32 cellular contexts compared by ENCODE assay signal in genomic region chrX:115518113-115518512, GRCh38. TPM values are rescaled to one million over a fixed set of nuclear protein-coding genes. Genes with fewer than 3 reads are reported as not detected.
"Had no signal": no experiment of that assay in that cellular context is flagged by ENCODE, and none has a peak within 500 bp of the region (broad histone marks: within the 10 kb centered on the region; RNA-seq: fewer than 3 reads in every experiment).

No MANE protein-coding gene starts in this region.

- H3K4me3 Mint-ChIP-seq: activated B cell treated with CpG ODN at 0.5 μM for 24 hours; activated CD8-positive, alpha-beta T cell treated with anti-CD3 and anti-CD28 coated beads for 36 hours; activated naive CD8-positive, alpha-beta T cell; activated T-cell treated with anti-CD3 and anti-CD28 coated beads, Interleukin-2, amount 50 U/mL, for 4 hours; activated T-helper 17 cell treated with anti-CD3 and anti-CD28 coated beads, Interleukin-2, amount 50 U/mL, for 72 hours; T-helper 17 cell; T-helper 2 cell treated with Interferon-gamma antibody and Interleukin-4, amounts not matched to agents 5 μg/mL and 100 μg/mL, for 36 hours had no signal

- H3K27me3 ChIP-seq: body of pancreas, esophagus squamous epithelium, gastroesophageal sphincter had no signal

- DNase-seq: activated B cell treated with CpG ODN at 0.5 μM for 24 hours; activated CD4-positive, alpha-beta T cell treated with anti-CD3 and anti-CD28 coated beads for 48 hours; activated CD4-positive, alpha-beta T cell treated with anti-CD3 and anti-CD28 coated beads, Interleukin-2, amount 50 U/mL, for 1 hour; activated CD4-positive, alpha-beta T cell treated with anti-CD3 and anti-CD28 coated beads, Interleukin-2, amount 50 U/mL, for 48 hours; activated CD8-positive, alpha-beta memory T cell treated with anti-CD3 and anti-CD28 coated beads for 24 hours; activated CD8-positive, alpha-beta T cell treated with anti-CD3 and anti-CD28 coated beads for 36 hours; activated effector memory CD4-positive, alpha-beta T cell treated with Interleukin-2 at 50 U/mL for 16 hours; activated gamma-delta T cell treated with Interleukin-2 at 50 U/mL for 16 hours; activated naive CD4-positive, alpha-beta T cell treated with anti-CD3 and anti-CD28 coated beads, Interleukin-2, amount 50 U/mL, for 16 hours; activated naive CD4-positive, alpha-beta T cell treated with Interleukin-2 at 50 U/mL for 16 hours; activated T-cell treated with anti-CD3 and anti-CD28 coated beads, Interleukin-2, amount 50 U/mL, for 4 hours; amniotic stem cell; anterior cingulate cortex; body of pancreas; caudate nucleus; cortex of kidney; dermis blood vessel endothelial cell; effector CD8-positive, alpha-beta T cell; esophagus squamous epithelium; foreskin melanocyte; heart right ventricle; T-helper 17 cell; T1000; WERI-Rb-1 had no signal

- H3K27ac ChIP-seq: body of pancreas, epithelial cell of prostate, esophagus squamous epithelium, gastroesophageal sphincter, heart right ventricle, WERI-Rb-1 had no signal

- H3K9me3 ChIP-seq: body of pancreas, esophagus squamous epithelium, gastroesophageal sphincter, heart right ventricle had no signal

- H3K4me1 Mint-ChIP-seq: activated B cell treated with CpG ODN at 0.5 μM for 24 hours; activated T-helper 17 cell treated with anti-CD3 and anti-CD28 coated beads, Interleukin-2, amount 50 U/mL, for 72 hours; T-helper 17 cell had no signal

- H3K27me3 Mint-ChIP-seq: activated B cell treated with CpG ODN at 0.5 μM for 24 hours; activated CD8-positive, alpha-beta T cell treated with anti-CD3 and anti-CD28 coated beads for 36 hours; activated naive CD8-positive, alpha-beta T cell; activated T-helper 17 cell treated with anti-CD3 and anti-CD28 coated beads, Interleukin-2, amount 50 U/mL, for 72 hours; T-helper 17 cell had no signal

- H3K27ac Mint-ChIP-seq: activated B cell treated with CpG ODN at 0.5 μM for 24 hours; activated CD8-positive, alpha-beta T cell treated with anti-CD3 and anti-CD28 coated beads for 36 hours; activated naive CD8-positive, alpha-beta T cell; activated T-helper 17 cell treated with anti-CD3 and anti-CD28 coated beads, Interleukin-2, amount 50 U/mL, for 72 hours; T-helper 17 cell; T-helper 2 cell treated with Interferon-gamma antibody and Interleukin-4, amounts not matched to agents 5 μg/mL and 100 μg/mL, for 36 hours had no signal

- H3K9me3 Mint-ChIP-seq: activated B cell treated with CpG ODN at 0.5 μM for 24 hours; activated CD8-positive, alpha-beta T cell treated with anti-CD3 and anti-CD28 coated beads for 36 hours; activated T-cell treated with anti-CD3 and anti-CD28 coated beads, Interleukin-2, amount 50 U/mL, for 4 hours; activated T-helper 17 cell treated with anti-CD3 and anti-CD28 coated beads, Interleukin-2, amount 50 U/mL, for 72 hours; T-helper 2 cell treated with Interferon-gamma antibody and Interleukin-4, amounts not matched to agents 5 μg/mL and 100 μg/mL, for 36 hours had no signal

- H3K4me3 ChIP-seq: body of pancreas, esophagus squamous epithelium, gastroesophageal sphincter, heart right ventricle had no signal

- H3K4me1 ChIP-seq: body of pancreas, esophagus squamous epithelium, gastroesophageal sphincter, heart right ventricle had no signal

- FAIRE-seq: endometrium, endothelial cell of umbilical vein had no signal

- H3K36me3 ChIP-seq: esophagus squamous epithelium, gastroesophageal sphincter, heart right ventricle, WERI-Rb-1 had no signal

- H3K36me3 Mint-ChIP-seq: activated naive CD8-positive, alpha-beta T cell had no signal

- ATAC-seq: activated CD4-positive, CD25-positive, alpha-beta regulatory T cell treated with anti-CD3 and anti-CD28 coated beads, Interleukin-2, amount 50 U/mL, for 24 hours; activated CD8-positive, alpha-beta T cell treated with anti-CD3 and anti-CD28 coated beads for 36 hours; activated T-cell treated with anti-CD3 and anti-CD28 coated beads, Interleukin-2, amount 50 U/mL, for 4 hours; activated T-helper 17 cell treated with anti-CD3 and anti-CD28 coated beads, Interleukin-2, amount 50 U/mL, for 72 hours; body of pancreas; gastroesophageal sphincter; heart right ventricle; T-helper 17 cell had no signal

RNA-seq across cellular contexts. Expression of gene PLS3, which starts 42.9 kb away (rescaled TPM):
- total RNA-seq: activated B cell treated with CpG ODN at 0.5 μM for 24 hours had no signal
